In the genomic region with DNA sequence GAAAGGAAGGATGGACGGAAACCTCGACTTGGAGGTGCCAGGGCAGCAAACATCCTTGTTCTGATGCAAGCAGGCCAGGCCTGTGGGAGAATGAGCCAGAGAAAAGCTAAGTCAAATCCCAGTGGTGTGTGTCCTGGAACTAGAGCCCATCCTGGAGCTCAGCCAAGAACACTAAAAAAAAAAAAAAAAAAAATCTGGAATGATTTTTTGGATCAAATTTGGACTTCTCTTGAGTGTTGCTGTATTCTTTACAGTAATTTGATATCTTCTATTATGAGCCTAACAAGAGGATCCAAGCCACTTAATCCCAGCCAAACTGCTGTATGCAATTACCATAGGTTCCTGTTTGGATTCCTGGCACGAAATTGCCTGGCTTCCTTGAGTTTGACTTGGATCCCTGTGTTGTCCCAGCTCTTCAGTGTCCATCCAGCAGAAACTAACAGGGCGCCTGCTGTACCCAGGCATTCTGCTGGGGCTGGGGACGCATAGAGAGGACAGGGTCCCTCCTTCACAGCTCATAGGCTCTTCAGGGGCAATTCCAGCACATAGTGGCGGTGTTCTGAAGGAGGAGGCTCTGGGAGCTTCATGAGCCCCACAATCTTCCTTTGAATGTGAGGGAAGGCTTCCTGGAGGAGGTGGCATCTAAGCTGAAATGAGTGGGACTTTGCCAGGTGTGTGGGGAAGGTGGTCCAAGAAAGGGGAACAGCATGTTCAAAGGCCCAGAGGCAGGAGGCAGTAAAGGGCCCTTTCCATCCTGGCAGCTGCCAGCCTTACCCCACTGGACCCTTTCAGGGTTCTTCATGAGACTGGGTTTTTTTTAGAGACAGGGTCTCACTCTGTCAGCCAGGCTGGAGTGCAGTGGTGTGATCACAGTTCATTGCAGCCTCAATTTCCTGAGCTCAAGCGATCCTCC, we compare ENCODE assay signal across 8 cellular contexts. TPM values are rescaled to one million over a fixed set of nuclear protein-coding genes. Genes with fewer than 3 reads are reported as not detected.
A peak's percentile ranks its signal among the peaks of the same experiment; 100 is the strongest.
DNase-seq lines count a peak whose midpoint lies in the region.
"Had no signal": no experiment of that assay in that cellular context is flagged by ENCODE, and none has a peak within 500 bp of the region (broad histone marks: within the 10 kb centered on the region; RNA-seq: fewer than 3 reads in every experiment).

No MANE protein-coding gene starts in this region.

- no peak overlapping the region for H3K27ac Mint-ChIP-seq in activated naive CD8-positive, alpha-beta T cell treated with anti-CD3 and anti-CD28 coated beads for 36 hours
- H3K27ac Mint-ChIP-seq in activated CD4-positive, alpha-beta memory T cell treated with anti-CD3 and anti-CD28 coated beads for 36 hours, result no peak overlapping the region

- CTCF ChIA-PET in activated CD4-positive, alpha-beta memory T cell treated with anti-CD3 and anti-CD28 coated beads for 36 hours (lab: Charles Lee), result interaction anchor here (0.7 kb wide), 1 partner anchor 1953 kb away, joined by 3 read pairs; no protein-coding TSS in a partner anchor

- intact Hi-C loops in activated CD4-positive, alpha-beta memory T cell treated with anti-CD3 and anti-CD28 coated beads for 36 hours (cut with micrococcal nuclease), result no loop called here

- H3K4me3 Mint-ChIP-seq in activated naive CD8-positive, alpha-beta T cell treated with anti-CD3 and anti-CD28 coated beads for 36 hours, result no peak overlapping the region
- H3K4me3 Mint-ChIP-seq in activated CD4-positive, alpha-beta memory T cell treated with anti-CD3 and anti-CD28 coated beads for 36 hours, result no peak overlapping the region

- POLR2A ChIA-PET in activated CD4-positive, alpha-beta memory T cell treated with anti-CD3 and anti-CD28 coated beads for 36 hours (lab: Charles Lee), result no interaction called here

- no peaks in the 10 kb centered on the region for H3K36me3 Mint-ChIP-seq in activated naive CD8-positive, alpha-beta T cell treated with anti-CD3 and anti-CD28 coated beads for 36 hours
- no peaks in the 10 kb centered on the region for H3K36me3 Mint-ChIP-seq in activated CD4-positive, alpha-beta memory T cell treated with anti-CD3 and anti-CD28 coated beads for 36 hours

- no peaks in the 10 kb centered on the region for H3K27me3 Mint-ChIP-seq in activated naive CD8-positive, alpha-beta T cell treated with anti-CD3 and anti-CD28 coated beads for 36 hours
- H3K27me3 Mint-ChIP-seq in activated CD4-positive, alpha-beta memory T cell treated with anti-CD3 and anti-CD28 coated beads for 36 hours, result no peaks in the 10 kb centered on the region

- no peaks in the 10 kb centered on the region for H3K4me1 Mint-ChIP-seq in activated naive CD8-positive, alpha-beta T cell treated with anti-CD3 and anti-CD28 coated beads for 36 hours
- H3K4me1 Mint-ChIP-seq in activated CD4-positive, alpha-beta memory T cell treated with anti-CD3 and anti-CD28 coated beads for 36 hours (ENCODE audit: low read depth), result no peaks in the 10 kb centered on the region

- peak; percentile 74 for DNase-seq in AG08396 (ENCODE audit: low spot score)
- DNase-seq in NCI-H446 (lab: John Stamatoyannopoulos, UW), result peak; percentile 97 to 99
- DNase-seq in iris pigment epithelial cell (ENCODE audit: low read depth), result peak; percentile 27
- no peak for DNase-seq in hippocampal formation (lab: John Stamatoyannopoulos, UW)
- DNase-seq in activated naive CD8-positive, alpha-beta T cell treated with anti-CD3 and anti-CD28 coated beads for 36 hours, result no peak
- no peak for DNase-seq in activated CD4-positive, alpha-beta memory T cell treated with anti-CD3 and anti-CD28 coated beads for 36 hours
- DNase-seq: NCI-H1694 treated with DMSO at 0.1 percent for 48 hours; stimulated activated CD4-positive, alpha-beta T cell treated with anti-CD3 and anti-CD28 coated beads, Interleukin-2, amount 100 ng/mL, for 24 hours had no signal

- H3K9me3 Mint-ChIP-seq in activated naive CD8-positive, alpha-beta T cell treated with anti-CD3 and anti-CD28 coated beads for 36 hours, result no peaks in the 10 kb centered on the region
- H3K9me3 Mint-ChIP-seq in activated CD4-positive, alpha-beta memory T cell treated with anti-CD3 and anti-CD28 coated beads for 36 hours, result no peaks in the 10 kb centered on the region

RNA-seq across cellular contexts. Expression of gene EPHX1, which starts 24.7 kb away (rescaled TPM):
- 1 to 10 TPM; 2.7 to 4.3 TPM for total RNA-seq in activated naive CD8-positive, alpha-beta T cell treated with anti-CD3 and anti-CD28 coated beads for 36 hours
- total RNA-seq in activated CD4-positive, alpha-beta memory T cell treated with anti-CD3 and anti-CD28 coated beads for 36 hours, result 1 to 10 TPM; 2.6 to 2.8 TPM

RNA-seq across cellular contexts. Expression of gene TMEM63A, which starts 47.5 kb away (rescaled TPM):
- 10 to 100 TPM; 29.5 to 33.0 TPM for total RNA-seq in activated naive CD8-positive, alpha-beta T cell treated with anti-CD3 and anti-CD28 coated beads for 36 hours
- 10 to 100 TPM; 52.2 to 59.1 TPM for total RNA-seq in activated CD4-positive, alpha-beta memory T cell treated with anti-CD3 and anti-CD28 coated beads for 36 hours

RNA-seq across cellular contexts. Expression of gene LEFTY1, which starts 54.3 kb away (rescaled TPM):
- total RNA-seq in activated naive CD8-positive, alpha-beta T cell treated with anti-CD3 and anti-CD28 coated beads for 36 hours, result under 1 TPM in 1 of 2 experiments, not detected in 1; 0.39 TPM
- under 1 TPM in 1 of 2 experiments, not detected in 1; 0.19 TPM for total RNA-seq in activated CD4-positive, alpha-beta memory T cell treated with anti-CD3 and anti-CD28 coated beads for 36 hours

RNA-seq across cellular contexts. Expression of gene SRP9, which starts 57.0 kb away (rescaled TPM):
- total RNA-seq in activated naive CD8-positive, alpha-beta T cell treated with anti-CD3 and anti-CD28 coated beads for 36 hours, result 100 to 1,000 TPM; 335 to 350 TPM
- total RNA-seq in activated CD4-positive, alpha-beta memory T cell treated with anti-CD3 and anti-CD28 coated beads for 36 hours, result 100 to 1,000 TPM; 294 to 314 TPM

Comparison
In these comparisons a context has a peak if more than half of its experiments do, and no peak if none do; other contexts are left out.
1. DNase-seq: peak in AG08396 (single experiment), NCI-H446 (2 of 2) and iris pigment epithelial cell (single experiment); none in hippocampal formation (0 of 2), activated naive CD8-positive, alpha-beta T cell treated with anti-CD3 and anti-CD28 coated beads for 36 hours (single experiment) and activated CD4-positive, alpha-beta memory T cell treated with anti-CD3 and anti-CD28 coated beads for 36 hours (single experiment).